In the genomic region with DNA sequence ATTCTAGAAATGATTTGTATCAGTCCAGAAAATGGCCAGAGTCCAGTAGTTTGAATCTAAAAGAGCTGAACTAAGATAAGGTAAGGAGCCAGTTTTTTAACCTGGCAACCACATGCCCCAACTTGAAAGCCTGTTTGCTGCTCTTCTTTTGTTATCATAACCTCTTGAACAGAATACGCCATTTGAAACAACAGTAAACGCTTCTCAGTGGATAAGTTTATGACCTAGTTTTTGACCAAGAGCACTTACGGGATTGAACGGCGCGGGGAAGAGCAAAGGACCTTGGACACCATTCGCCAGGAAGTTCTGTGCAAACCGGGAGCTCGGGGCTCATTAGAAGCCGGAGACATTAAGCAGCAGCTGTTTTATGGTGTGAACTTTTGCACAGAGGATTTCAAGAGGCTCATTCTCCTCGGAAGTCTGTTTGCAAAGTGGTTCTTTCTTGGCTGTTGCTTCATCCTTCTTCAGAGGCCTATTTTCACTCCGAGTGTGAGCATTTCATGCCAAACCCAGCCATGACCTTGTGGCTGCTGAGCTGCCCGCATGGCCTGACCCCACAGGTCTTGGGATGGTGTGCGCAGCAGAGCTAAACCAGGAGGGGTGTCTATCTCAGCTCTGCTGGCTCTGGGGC, we compare ENCODE assay signal across 1 cellular context.
TF ChIP-seq lines count a peak whose summit lies in the region.

No MANE protein-coding gene starts in this region.

TF ChIP-seq in SK-N-SH, 30 proteins besides CTCF, POLR2A, EP300 and RAD21 (continued from another document):
- TF ChIP-seq, protein P1, sequence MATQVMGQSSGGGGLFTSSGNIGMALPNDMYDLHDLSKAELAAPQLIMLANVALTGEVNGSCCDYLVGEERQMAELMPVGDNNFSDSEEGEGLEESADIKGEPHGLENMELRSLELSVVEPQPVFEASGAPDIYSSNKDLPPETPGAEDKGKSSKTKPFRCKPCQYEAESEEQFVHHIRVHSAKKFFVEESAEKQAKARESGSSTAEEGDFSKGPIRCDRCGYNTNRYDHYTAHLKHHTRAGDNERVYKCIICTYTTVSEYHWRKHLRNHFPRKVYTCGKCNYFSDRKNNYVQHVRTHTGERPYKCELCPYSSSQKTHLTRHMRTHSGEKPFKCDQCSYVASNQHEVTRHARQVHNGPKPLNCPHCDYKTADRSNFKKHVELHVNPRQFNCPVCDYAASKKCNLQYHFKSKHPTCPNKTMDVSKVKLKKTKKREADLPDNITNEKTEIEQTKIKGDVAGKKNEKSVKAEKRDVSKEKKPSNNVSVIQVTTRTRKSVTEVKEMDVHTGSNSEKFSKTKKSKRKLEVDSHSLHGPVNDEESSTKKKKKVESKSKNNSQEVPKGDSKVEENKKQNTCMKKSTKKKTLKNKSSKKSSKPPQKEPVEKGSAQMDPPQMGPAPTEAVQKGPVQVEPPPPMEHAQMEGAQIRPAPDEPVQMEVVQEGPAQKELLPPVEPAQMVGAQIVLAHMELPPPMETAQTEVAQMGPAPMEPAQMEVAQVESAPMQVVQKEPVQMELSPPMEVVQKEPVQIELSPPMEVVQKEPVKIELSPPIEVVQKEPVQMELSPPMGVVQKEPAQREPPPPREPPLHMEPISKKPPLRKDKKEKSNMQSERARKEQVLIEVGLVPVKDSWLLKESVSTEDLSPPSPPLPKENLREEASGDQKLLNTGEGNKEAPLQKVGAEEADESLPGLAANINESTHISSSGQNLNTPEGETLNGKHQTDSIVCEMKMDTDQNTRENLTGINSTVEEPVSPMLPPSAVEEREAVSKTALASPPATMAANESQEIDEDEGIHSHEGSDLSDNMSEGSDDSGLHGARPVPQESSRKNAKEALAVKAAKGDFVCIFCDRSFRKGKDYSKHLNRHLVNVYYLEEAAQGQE (IDR thresholded peaks at IDR 0.05; ENCODE audit: low read depth, low read length): no peak
- TF ChIP-seq POLR2AphosphoS5 (IDR thresholded peaks at IDR 0.05; ENCODE audit: low read depth, low read length) (no peak), RFX5 (IDR thresholded peaks at IDR 0.05; ENCODE audit: low read length) (no peak), MEF2A (IDR thresholded peaks at IDR 0.05; ENCODE audit: borderline replicate concordance, low read depth) (no peak), GATA2 (CRISPR knock-in tag; IDR thresholded peaks at IDR 0.05) (no peak), RXRA (IDR thresholded peaks at IDR 0.05; ENCODE audit: borderline replicate concordance, low read depth) (no peak), TEAD4 (IDR thresholded peaks at IDR 0.05; ENCODE audit: borderline replicate concordance, insufficient read depth) (no peak), SIN3A (IDR thresholded peaks at IDR 0.05; ENCODE audit: borderline replicate concordance, low read depth, low read length) (no peak)
- TF ChIP-seq, protein P2, sequence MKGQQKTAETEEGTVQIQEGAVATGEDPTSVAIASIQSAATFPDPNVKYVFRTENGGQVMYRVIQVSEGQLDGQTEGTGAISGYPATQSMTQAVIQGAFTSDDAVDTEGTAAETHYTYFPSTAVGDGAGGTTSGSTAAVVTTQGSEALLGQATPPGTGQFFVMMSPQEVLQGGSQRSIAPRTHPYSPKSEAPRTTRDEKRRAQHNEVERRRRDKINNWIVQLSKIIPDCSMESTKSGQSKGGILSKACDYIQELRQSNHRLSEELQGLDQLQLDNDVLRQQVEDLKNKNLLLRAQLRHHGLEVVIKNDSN (IDR thresholded peaks at IDR 0.05; ENCODE audit: borderline replicate concordance, low read depth): no peak
- TF ChIP-seq, protein P3, sequence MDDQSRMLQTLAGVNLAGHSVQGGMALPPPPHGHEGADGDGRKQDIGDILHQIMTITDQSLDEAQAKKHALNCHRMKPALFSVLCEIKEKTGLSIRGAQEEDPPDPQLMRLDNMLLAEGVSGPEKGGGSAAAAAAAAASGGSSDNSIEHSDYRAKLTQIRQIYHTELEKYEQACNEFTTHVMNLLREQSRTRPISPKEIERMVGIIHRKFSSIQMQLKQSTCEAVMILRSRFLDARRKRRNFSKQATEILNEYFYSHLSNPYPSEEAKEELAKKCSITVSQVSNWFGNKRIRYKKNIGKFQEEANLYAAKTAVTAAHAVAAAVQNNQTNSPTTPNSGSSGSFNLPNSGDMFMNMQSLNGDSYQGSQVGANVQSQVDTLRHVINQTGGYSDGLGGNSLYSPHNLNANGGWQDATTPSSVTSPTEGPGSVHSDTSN (IDR thresholded peaks at IDR 0.05): no peak
- TF ChIP-seq, protein P4, sequence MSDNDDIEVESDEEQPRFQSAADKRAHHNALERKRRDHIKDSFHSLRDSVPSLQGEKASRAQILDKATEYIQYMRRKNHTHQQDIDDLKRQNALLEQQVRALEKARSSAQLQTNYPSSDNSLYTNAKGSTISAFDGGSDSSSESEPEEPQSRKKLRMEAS (IDR thresholded peaks at IDR 0.05; ENCODE audit: low read depth): no peak
- TF ChIP-seq, protein P5, sequence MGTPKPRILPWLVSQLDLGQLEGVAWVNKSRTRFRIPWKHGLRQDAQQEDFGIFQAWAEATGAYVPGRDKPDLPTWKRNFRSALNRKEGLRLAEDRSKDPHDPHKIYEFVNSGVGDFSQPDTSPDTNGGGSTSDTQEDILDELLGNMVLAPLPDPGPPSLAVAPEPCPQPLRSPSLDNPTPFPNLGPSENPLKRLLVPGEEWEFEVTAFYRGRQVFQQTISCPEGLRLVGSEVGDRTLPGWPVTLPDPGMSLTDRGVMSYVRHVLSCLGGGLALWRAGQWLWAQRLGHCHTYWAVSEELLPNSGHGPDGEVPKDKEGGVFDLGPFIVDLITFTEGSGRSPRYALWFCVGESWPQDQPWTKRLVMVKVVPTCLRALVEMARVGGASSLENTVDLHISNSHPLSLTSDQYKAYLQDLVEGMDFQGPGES (IDR thresholded peaks at IDR 0.05; ENCODE audit: low read depth, low read length): no peak
